ENCODE assay signal across 8 cellular contexts in genomic region chrX:69538321-69538876, GRCh38. TPM values are rescaled to one million over a fixed set of nuclear protein-coding genes. Genes with fewer than 3 reads are reported as not detected.
A peak's percentile ranks its signal among the peaks of the same experiment; 100 is the strongest.
DNase-seq lines count a peak whose midpoint lies in the region; ATAC-seq and TF ChIP-seq lines count a peak whose summit lies in the region.

No MANE protein-coding gene starts in this region.

- DNase-seq in NCI-H526 treated with DMSO at 0.1 percent for 48 hours (lab: John Stamatoyannopoulos, UW) (peak; percentile 13), activated T-cell treated with anti-CD3 and anti-CD28 coated beads for 4 hours (peak; percentile 66), erythroblast (lab: John Stamatoyannopoulos, UW) (peak; percentile 48 to 69), myocyte (ENCODE audit: low read depth) (peak; percentile 35), NCI-H2227 (lab: John Stamatoyannopoulos, UW; ENCODE audit: unreplicated experiment) (no peak)
- peak; percentile 25 to 39 for DNase-seq in stimulated activated CD8-positive, alpha-beta memory T cell treated with anti-CD3 and anti-CD28 coated beads, Interleukin-7, amount 100 ng/mL, for 4 hours (ENCODE audit: low read depth in 2 of 2)

- peak; percentile 74 for TF ChIP-seq CTCF in GM12875 (IDR thresholded peaks at IDR 0.05; ENCODE audit: borderline replicate concordance, insufficient read depth, low read depth, low read length)

- peak; percentile 91 for ATAC-seq in HG02623 (IDR thresholded peaks at IDR 0.05; ENCODE audit: unreplicated experiment)

- H3K4me3 ChIP-seq in GM12875 (ENCODE audit: low read depth, low read length), result no peak overlapping the region

- no peak for TF ChIP-seq POLR2A in erythroblast (IDR thresholded peaks at IDR 0.05; ENCODE audit: low read length)

RNA-seq across cellular contexts. Expression of gene NALF2, which starts 34.3 kb away (rescaled TPM):
- total RNA-seq in myocyte, result not detected in 2 replicates
- not detected for polyA plus RNA-seq in myocyte (2012)
